ENCODE assay signal across 8 cellular contexts in the genomic region with DNA sequence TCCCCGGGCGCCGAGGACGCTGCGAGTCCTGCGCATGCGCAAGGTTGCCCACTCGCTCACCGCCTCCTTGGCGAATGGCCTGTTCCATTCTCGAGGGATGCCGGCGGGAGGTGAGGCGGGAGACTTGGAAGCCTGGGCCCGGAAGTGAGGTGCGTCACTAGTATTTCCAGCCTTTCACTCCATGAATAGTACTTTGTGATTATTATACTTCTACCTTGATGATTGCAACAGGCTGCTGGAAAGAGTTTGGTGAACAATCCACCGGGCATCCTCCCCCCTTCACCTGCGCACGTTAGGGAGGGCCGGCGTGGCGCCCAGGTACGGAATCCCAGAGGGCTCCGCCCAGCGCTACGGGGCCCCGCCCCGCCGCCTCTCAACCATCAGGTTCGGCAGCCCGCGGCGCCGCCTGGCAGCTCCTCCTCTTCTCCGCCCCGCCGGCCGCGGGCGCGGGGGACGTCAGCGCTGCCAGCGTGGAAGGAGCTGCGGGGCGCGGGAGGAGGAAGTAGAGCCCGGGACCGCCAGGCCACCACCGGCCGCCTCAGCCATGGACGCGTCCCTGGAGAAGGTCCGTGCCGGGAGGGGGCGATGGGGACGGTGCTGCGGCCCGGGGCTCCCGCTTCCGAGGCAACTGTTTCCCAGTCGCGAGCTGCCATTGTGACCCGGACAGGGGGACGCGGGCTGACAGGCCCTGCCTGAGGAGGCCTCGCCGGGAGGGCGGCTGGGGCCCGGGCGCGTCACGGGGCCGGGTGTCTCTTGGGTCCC. TPM values are rescaled to one million over a fixed set of nuclear protein-coding genes. Genes with fewer than 3 reads are reported as not detected.
DNase-seq lines count a peak whose midpoint lies in the region; ATAC-seq and TF ChIP-seq lines count a peak whose summit lies in the region.
"Not testable (repeated sequence)": the region's sequence is repeated elsewhere in the genome, so short reads cannot be mapped to it uniquely, and the experiment has no call there.

A gene with protein sequence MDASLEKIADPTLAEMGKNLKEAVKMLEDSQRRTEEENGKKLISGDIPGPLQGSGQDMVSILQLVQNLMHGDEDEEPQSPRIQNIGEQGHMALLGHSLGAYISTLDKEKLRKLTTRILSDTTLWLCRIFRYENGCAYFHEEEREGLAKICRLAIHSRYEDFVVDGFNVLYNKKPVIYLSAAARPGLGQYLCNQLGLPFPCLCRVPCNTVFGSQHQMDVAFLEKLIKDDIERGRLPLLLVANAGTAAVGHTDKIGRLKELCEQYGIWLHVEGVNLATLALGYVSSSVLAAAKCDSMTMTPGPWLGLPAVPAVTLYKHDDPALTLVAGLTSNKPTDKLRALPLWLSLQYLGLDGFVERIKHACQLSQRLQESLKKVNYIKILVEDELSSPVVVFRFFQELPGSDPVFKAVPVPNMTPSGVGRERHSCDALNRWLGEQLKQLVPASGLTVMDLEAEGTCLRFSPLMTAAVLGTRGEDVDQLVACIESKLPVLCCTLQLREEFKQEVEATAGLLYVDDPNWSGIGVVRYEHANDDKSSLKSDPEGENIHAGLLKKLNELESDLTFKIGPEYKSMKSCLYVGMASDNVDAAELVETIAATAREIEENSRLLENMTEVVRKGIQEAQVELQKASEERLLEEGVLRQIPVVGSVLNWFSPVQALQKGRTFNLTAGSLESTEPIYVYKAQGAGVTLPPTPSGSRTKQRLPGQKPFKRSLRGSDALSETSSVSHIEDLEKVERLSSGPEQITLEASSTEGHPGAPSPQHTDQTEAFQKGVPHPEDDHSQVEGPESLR (plus strand): TSS at position 371 of the 762 bp plus-strand sequence. CDS start 174 bp downstream, at position 545.

- ATAC-seq in HG02852 (IDR thresholded peaks at IDR 0.05; ENCODE audit: unreplicated experiment) (peak; percentile 90), T-cell (replicated peaks in 1 of 4) (peak; percentile 93 to 99 (median 98)), heart left ventricle (peak; percentile 95 to 97 (median 97))

- CTCF ChIA-PET in T-cell (lab: Charles Lee), result interaction anchor here in 1 of 2 donors (1.2 kb wide), 1 partner anchor 47 kb away, joined by 3 read pairs; no protein-coding TSS in a partner anchor

- H3K27ac ChIP-seq in adipose tissue (ENCODE audit: low read depth, low read length), result peak within 1 kb of the TSS; percentile 78
- peak within 1 kb of the TSS; percentile 56 to 98 (median 92) for H3K27ac ChIP-seq in heart left ventricle
- peak within 1 kb of the TSS; percentile 90 to 98 (median 94) for H3K27ac ChIP-seq in transverse colon

- not testable (repeated sequence) for H3K9me3 Mint-ChIP-seq in T-cell

- WGBS in adipose tissue, 3 donors, result 1% methylated on average over 67 to 74 of the region's 74 CpGs
- 0 to 3% (median 0%) methylated on average over 8 to 74 of the region's 74 CpGs for WGBS in heart left ventricle, 4 donors
- 0 to 1% methylated on average over 3 to 45 of the region's 74 CpGs for WGBS in transverse colon (ENCODE audit: low coverage in 1 of 2), 2 donors

- H3K4me3 ChIP-seq in heart left ventricle, result peak within 1 kb of the TSS; percentile 69 to 99 (median 89)
- H3K4me3 ChIP-seq in transverse colon, result peak within 1 kb of the TSS; percentile 56 to 91 (median 86)

- H3K36me3 Mint-ChIP-seq in T-cell, result not testable (repeated sequence)

- H3K27me3 Mint-ChIP-seq in T-cell, result not testable (repeated sequence)

- TF ChIP-seq POLR2A in heart left ventricle (IDR thresholded peaks at IDR 0.05), result peak in 1 of 2 donors; percentile 68
- peak; percentile 98 for TF ChIP-seq POLR2A in transverse colon (IDR thresholded peaks at IDR 0.05)

- H3K4me1 ChIP-seq in heart left ventricle, result peaks cover 0 to 24% (median 11%) of the 10 kb centered on the region in 12 donors
- H3K4me1 ChIP-seq in transverse colon, result peaks cover 9 to 42% (median 18%) of the 10 kb centered on the region in 4 donors

- TF ChIP-seq EP300 in transverse colon (IDR thresholded peaks at IDR 0.05; ENCODE audit: low read depth), result not testable (repeated sequence)

- H3K4me3 Mint-ChIP-seq in T-cell, result peak within 1 kb of the TSS; percentile 86 to 89 (median 88)

- H3K4me1 Mint-ChIP-seq in T-cell, result peaks cover 29 to 37% (median 31%) of the 10 kb centered on the region in 3 donors

- not testable (repeated sequence) for H3K36me3 ChIP-seq in heart left ventricle, transverse colon

- H3K9me3 ChIP-seq in heart left ventricle, transverse colon: not testable (repeated sequence)

- not testable (repeated sequence) for TF ChIP-seq CTCF in GM13976 (IDR thresholded peaks at IDR 0.05; ENCODE audit: borderline replicate concordance, control extremely low read depth, extremely low read depth, insufficient read depth, missing control alignments)
- TF ChIP-seq CTCF in heart left ventricle (IDR thresholded peaks at IDR 0.05) (peak in 2 of 12 donors; percentile 3 to 13), transverse colon (IDR thresholded peaks at IDR 0.05) (peak in 1 of 5 experiments; percentile 5)

- H3K27ac Mint-ChIP-seq in T-cell, result peak within 1 kb of the TSS; percentile 89 to 90

- intact Hi-C loops in heart left ventricle (cut with DNase I); transverse colon (cut with DNase I; ENCODE audit: low total_unique reads): not testable (repeated sequence)

- POLR2A ChIA-PET in T-cell (lab: Charles Lee), result interaction anchor here in 1 of 2 donors (0.6 kb wide), 1 partner anchor 913 kb away, joined by 3 read pairs; a partner anchor contains a TSS

- DNase-seq in GM13976 (ENCODE audit: low spot score), result peak; percentile 98
- DNase-seq in NCI-H146 (lab: John Stamatoyannopoulos, UW), result peak; percentile 99
- DNase-seq in T-cell, result peak; percentile 94 to 100 (median 98)
- DNase-seq in heart left ventricle, result peak; percentile 90 to 99 (median 93)
- DNase-seq in pons (ENCODE audit: low spot score), result peak; percentile 85
- DNase-seq in transverse colon, result peak; percentile 96

- not testable (repeated sequence) for H3K27me3 ChIP-seq in heart left ventricle, transverse colon

- in situ Hi-C loops in GM13976 (cut with MboI; ENCODE audit: low sequenced_read_pairs, unreplicated experiment); transverse colon (cut with MboI; ENCODE audit: low pct_ligation_motif_present in 1 of 4, low pct_unique_long_range_greater_than_20kb in 1 of 4, low sequenced_read_pairs in 3 of 4): not testable (repeated sequence)

RNA-seq across cellular contexts. Expression of the gene that starts here (rescaled TPM):
- total RNA-seq in T-cell, result 10 to 100 TPM; 63.3 to 84.7 (median 72.4) TPM
- 10 to 100 TPM; 35.5 to 55.9 (median 38.4) TPM for polyA plus RNA-seq in adipose tissue
- total RNA-seq in heart left ventricle, result 10 to 100 TPM; 43.4 to 80.0 (median 74.5) TPM
- polyA plus RNA-seq in heart left ventricle, result 10 to 100 TPM; 19.9 to 68.9 TPM
- 100 to 1,000 TPM in 3 of 4 donors, 10 to 100 TPM in 1; 95.8 to 162 (median 133) TPM for total RNA-seq in transverse colon

Comparison
In these comparisons a context has a peak if more than half of its experiments do, and no peak if none do; other contexts are left out.
1. Peak in every context shown above with its lines: DNase-seq, ATAC-seq, H3K4me3 ChIP-seq and H3K27ac ChIP-seq.